ENCODE assay signal across 1 cellular context in genomic region chr3:53496984-53497383, GRCh38.
TF ChIP-seq lines count a peak whose summit lies in the region.

No MANE protein-coding gene starts in this region.

TF ChIP-seq in A549, 52 proteins besides CTCF, POLR2A, EP300 and RAD21 (continued from another document):
- TF ChIP-seq CHD2 (IDR thresholded peaks at IDR 0.05; ENCODE audit: low read length, partially characterized antibody) (no peak), CEBPB (IDR thresholded peaks at IDR 0.05) (no peak), FOXS1 (CRISPR knock-in tag; IDR thresholded peaks at IDR 0.05) (no peak), E2F6 (IDR thresholded peaks at IDR 0.05; ENCODE audit: borderline replicate concordance, low read depth) (no peak), JUN (IDR thresholded peaks at IDR 0.05) (no peak), CBX8 (IDR thresholded peaks at IDR 0.05) (no peak), MAX (IDR thresholded peaks at IDR 0.05) (no peak), ZNF302 (CRISPR knock-in tag; IDR thresholded peaks at IDR 0.05) (no peak)
